Comparison of ENCODE assay signal across 12 cellular contexts in genomic region chr2:113212245-113213060, GRCh38. TPM values are rescaled to one million over a fixed set of nuclear protein-coding genes. Genes with fewer than 3 reads are reported as not detected.
DNase-seq lines count a peak whose midpoint lies in the region; ATAC-seq, FAIRE-seq and TF ChIP-seq lines count a peak whose summit lies in the region.
"Had no signal": no experiment of that assay in that cellular context is flagged by ENCODE, and none has a peak within 500 bp of the region (broad histone marks: within the 10 kb centered on the region; RNA-seq: fewer than 3 reads in every experiment).

No MANE protein-coding gene starts in this region.

- no peaks in the 10 kb centered on the region for H4K20me1 ChIP-seq in HCT116 (ENCODE audit: insufficient read depth)
- H4K20me1 ChIP-seq in keratinocyte (ENCODE audit: control insufficient read depth, extremely low read depth, insufficient read depth, low read length), result no peaks in the 10 kb centered on the region

- no peaks in the 10 kb centered on the region for H3K9me3 Mint-ChIP-seq in CD8-positive, alpha-beta T cell

- H3K27me3 ChIP-seq in HCT116 (ENCODE audit: insufficient read depth, low read length) (no peaks in the 10 kb centered on the region), keratinocyte (ENCODE audit: control insufficient read depth, extremely low read depth, insufficient read depth, low read length) (no peaks in the 10 kb centered on the region), sigmoid colon (peaks cover 0 to 9% (median 0%) of the 10 kb centered on the region in 3 donors)
- H3K27me3 ChIP-seq in CD8-positive, alpha-beta T cell (ENCODE audit: insufficient read depth, low read length), result no peaks in the 10 kb centered on the region

- no peaks in the 10 kb centered on the region for H3K79me2 ChIP-seq in HCT116 (ENCODE audit: insufficient read depth, low read length)
- H3K79me2 ChIP-seq in keratinocyte (ENCODE audit: control insufficient read depth, insufficient read depth, low read length), result no peaks in the 10 kb centered on the region

- TF ChIP-seq EP300 in sigmoid colon (IDR thresholded peaks at IDR 0.05), result no peak

- no peaks in the 10 kb centered on the region for H3K9me1 ChIP-seq in keratinocyte (ENCODE audit: control insufficient read depth, extremely low read depth, insufficient read depth, low read length)

- H3K4me1 ChIP-seq in HCT116 (ENCODE audit: control insufficient read depth in 1 of 2, insufficient read depth in 2 of 2, low read length in 2 of 2) (peaks cover 18 to 24% of the 10 kb centered on the region in 2 experiments), keratinocyte (ENCODE audit: control insufficient read depth, extremely low read depth, insufficient read depth, low read length) (peaks cover 35% of the 10 kb centered on the region), sigmoid colon (peaks cover 0 to 26% (median 22%) of the 10 kb centered on the region in 4 donors)
- peaks cover 4% of the 10 kb centered on the region for H3K4me1 ChIP-seq in CD8-positive, alpha-beta T cell (ENCODE audit: insufficient read depth, low read length)

- no peaks in the 10 kb centered on the region for H3K9me3 ChIP-seq in HCT116 (ENCODE audit: control insufficient read depth in 1 of 2, insufficient read depth in 1 of 2, low read depth in 1 of 2, low read length in 2 of 2)
- no peaks in the 10 kb centered on the region for H3K9me3 ChIP-seq in keratinocyte (ENCODE audit: control insufficient read depth, low read depth, low read length)
- H3K9me3 ChIP-seq in sigmoid colon, result no peaks in the 10 kb centered on the region
- H3K9me3 ChIP-seq in CD8-positive, alpha-beta T cell (ENCODE audit: low read length), result no peaks in the 10 kb centered on the region

- no peaks in the 10 kb centered on the region for H3K27me3 Mint-ChIP-seq in CD8-positive, alpha-beta T cell (ENCODE audit: low read depth)

- no peak for DNase-seq in HCT116 (ENCODE audit: low read depth, low spot score)
- no peak for DNase-seq in keratinocyte (ENCODE audit: low read depth, low spot score)
- DNase-seq in sigmoid colon, result peak; percentile 75
- no peak for DNase-seq in CD8-positive, alpha-beta T cell
- no peak for DNase-seq in D341Med (ENCODE audit: low spot score)
- DNase-seq: islet precursor cell, T-helper 17 cell had no signal

- dilution Hi-C loops in keratinocyte (cut with MboI; ENCODE audit: extremely low pct_ligation_motif_present, low sequenced_read_pairs), result no loop called here

- RAD21 ChIA-PET in HCT116 (lab: Charles Lee; ENCODE audit: low non-redundant PET in 1 of 2, low total read pairs in 2 of 2, uncharacterized antibody in 2 of 2, unreplicated experiment in 2 of 2), result no interaction called here

- CTCF ChIA-PET in HCT116 (lab: Charles Lee), result interaction anchor here (1.1 kb wide), 1 partner anchor 8 kb away, joined by 3 read pairs; no protein-coding TSS in a partner anchor
- CTCF ChIA-PET in CD8-positive, alpha-beta T cell (lab: Charles Lee), result interaction anchor here (0.8 to 2.4 kb wide), 8 partner anchors 9 to 158 kb away, joined by 3 to 10 read pairs (median 6); no protein-coding TSS in a partner anchor

- H3K27ac ChIP-seq in HCT116 (ENCODE audit: low read depth, low read length), result 0 out of 2 replicates have a peak overlapping the region, but pooled peaks have one; percentile 38
- peak overlapping the region; percentile 76 for H3K27ac ChIP-seq in keratinocyte (ENCODE audit: control insufficient read depth, insufficient read depth, low read length)
- peak overlapping the region; percentile 41 to 71 (median 52) for H3K27ac ChIP-seq in sigmoid colon
- no peak overlapping the region for H3K27ac ChIP-seq in CD8-positive, alpha-beta T cell (ENCODE audit: low read depth, low read length)

- H3K4me2 ChIP-seq in HCT116 (ENCODE audit: low read length), result 0 out of 2 replicates have a peak overlapping the region, but pooled peaks have one; percentile 69
- peak overlapping the region; percentile 79 for H3K4me2 ChIP-seq in keratinocyte (ENCODE audit: control insufficient read depth, extremely low read depth, insufficient read depth, low read depth, low read length)

- no peak overlapping the region for H3K9ac ChIP-seq in HCT116 (ENCODE audit: low read length)
- peak overlapping the region; percentile 64 for H3K9ac ChIP-seq in keratinocyte (ENCODE audit: control insufficient read depth, extremely low read depth, insufficient read depth, low read length)

- ATAC-seq in HCT116, result no peak
- ATAC-seq in SK-N-SH treated with all-trans-retinoic acid at 6 μM for 48 hours, result peak; percentile 36; the same call in 1 of the 3 replicates
- no peak for ATAC-seq in HG02588 (IDR thresholded peaks at IDR 0.05; ENCODE audit: unreplicated experiment)
- no peak for ATAC-seq in CD8-positive, alpha-beta T cell
- no peak for ATAC-seq in GM21360 (IDR thresholded peaks at IDR 0.05; ENCODE audit: unreplicated experiment)
- ATAC-seq: T-helper 17 cell had no signal

- no peaks in the 10 kb centered on the region for H3K36me3 Mint-ChIP-seq in CD8-positive, alpha-beta T cell

- H2AFZ ChIP-seq in HCT116 (ENCODE audit: low read depth, low read length, poor library complexity, severe bottlenecking), result no peak overlapping the region
- H2AFZ ChIP-seq in keratinocyte (ENCODE audit: control insufficient read depth, low read length), result peak overlapping the region; percentile 32

- TF ChIP-seq POLR2A in HCT116 (IDR thresholded peaks at IDR 0.05; ENCODE audit: borderline replicate concordance, extremely low read depth, insufficient read depth, insufficient read length) (no peak), sigmoid colon (IDR thresholded peaks at IDR 0.05) (no peak)

- no TSS peak for BruUV-seq in HCT116 (replicated peaks; lab: Mats Ljungman, UMichigan)

- no peaks in the 10 kb centered on the region for H3K9me2 ChIP-seq in HCT116 (ENCODE audit: insufficient read depth)

- no peaks in the 10 kb centered on the region for H3K36me3 ChIP-seq in HCT116 (ENCODE audit: control insufficient read depth in 1 of 2, insufficient read depth in 2 of 2, low read length in 2 of 2)
- peaks cover 0 to 1% of the 10 kb centered on the region in 2 experiments for H3K36me3 ChIP-seq in keratinocyte (ENCODE audit: control insufficient read depth in 2 of 2, extremely low read depth in 1 of 2, insufficient read depth in 2 of 2, low read length in 2 of 2)
- H3K36me3 ChIP-seq in sigmoid colon, result no peaks in the 10 kb centered on the region
- no peaks in the 10 kb centered on the region for H3K36me3 ChIP-seq in CD8-positive, alpha-beta T cell (ENCODE audit: insufficient read depth, low read length)

- H3K4me3 Mint-ChIP-seq in CD8-positive, alpha-beta T cell, result no peak overlapping the region
- H3K4me3 Mint-ChIP-seq: T-helper 17 cell had no signal

- POLR2A ChIA-PET in HCT116 (lab: Charles Lee), result no interaction called here
- POLR2A ChIA-PET in CD8-positive, alpha-beta T cell (lab: Charles Lee), result interaction anchor here (1.0 kb wide), 1 partner anchor 74 kb away, joined by 3 read pairs; no protein-coding TSS in a partner anchor

- no peak for TF ChIP-seq CTCF in HCT116 (IDR thresholded peaks at IDR 0.05 in 2 of 3, conservative IDR thresholded peaks at IDR 0.05 in 1 of 3; ENCODE audit: borderline replicate concordance in 1 of 3, insufficient read depth in 1 of 3, low read depth in 2 of 3, low read length in 2 of 3)
- TF ChIP-seq CTCF in keratinocyte (optimal IDR thresholded peaks at IDR 0.05 in 1 of 3, IDR thresholded peaks at IDR 0.05 in 1 of 3, conservative IDR thresholded peaks at IDR 0.05 in 1 of 3; ENCODE audit: extremely low read depth in 1 of 3, insufficient read depth in 2 of 3, low read length in 3 of 3), result no peak
- TF ChIP-seq CTCF in sigmoid colon (IDR thresholded peaks at IDR 0.05), result no peak
- no peak for TF ChIP-seq CTCF in CD8-positive, alpha-beta T cell (IDR thresholded peaks at IDR 0.05)

- FAIRE-seq in keratinocyte (lab: Jason Lieb, UNC), result no peak
- FAIRE-seq: G401.6, urothelium cell line had no signal

- no peak overlapping the region for H3K27ac Mint-ChIP-seq in CD8-positive, alpha-beta T cell
- H3K27ac Mint-ChIP-seq: T-helper 17 cell had no signal

- 50 to 61% methylated on average over 26 of the region's 26 CpGs for WGBS in sigmoid colon, 2 donors

- TF ChIP-seq RAD21 in HCT116 (IDR thresholded peaks at IDR 0.05; ENCODE audit: low read depth), result no peak

- H3K4me3 ChIP-seq in HCT116 (replicated peaks in 1 of 2; ENCODE audit: low read depth in 1 of 2, low read length in 2 of 2) (no peak overlapping the region), keratinocyte (ENCODE audit: control insufficient read depth in 2 of 3, extremely low read depth in 1 of 3, insufficient read depth in 2 of 3, low read depth in 1 of 3, low read length in 3 of 3) (peak overlapping the region in 2 of 3 experiments; percentile 11 to 22), sigmoid colon (no peak overlapping the region)
- no peak overlapping the region for H3K4me3 ChIP-seq in CD8-positive, alpha-beta T cell (ENCODE audit: low read depth, low read length)

- H3K4me1 Mint-ChIP-seq in CD8-positive, alpha-beta T cell (ENCODE audit: low read depth), result peaks cover 6% of the 10 kb centered on the region

- intact Hi-C loops in HCT116 (cut with micrococcal nuclease), result no loop called here
- intact Hi-C loops in sigmoid colon (cut with DNase I), result no loop called here
- intact Hi-C loops in CD8-positive, alpha-beta T cell (cut with DNase I, micrococcal nuclease), result no loop called here

TF ChIP-seq in HCT116, 20 proteins besides CTCF, POLR2A, EP300 and RAD21 (continues in another document):
- TF ChIP-seq SRF (IDR thresholded peaks at IDR 0.05; ENCODE audit: low read depth), result no peak
- no peak for TF ChIP-seq SP1 (IDR thresholded peaks at IDR 0.05; ENCODE audit: low read depth)
- no peak for TF ChIP-seq FOSL1 (IDR thresholded peaks at IDR 0.05; ENCODE audit: low read depth)
- no peak for TF ChIP-seq CBX3 (IDR thresholded peaks at IDR 0.05; ENCODE audit: low read depth)

TF ChIP-seq in SK-N-SH treated with all-trans-retinoic acid at 6 μM for 48 hours, 23 proteins besides CTCF, POLR2A, EP300 and RAD21 (continues in another document):
- TF ChIP-seq ESRRG (CRISPR knock-in tag; IDR thresholded peaks at IDR 0.05) (no peak), PPARA (CRISPR knock-in tag; IDR thresholded peaks at IDR 0.05; ENCODE audit: borderline replicate concordance) (no peak), BACH2 (CRISPR knock-in tag; IDR thresholded peaks at IDR 0.05; ENCODE audit: borderline replicate concordance) (no peak), ZNF70 (CRISPR knock-in tag; IDR thresholded peaks at IDR 0.05) (no peak)

RNA-seq across cellular contexts. Expression of gene PSD4, which starts 38.7 kb away (rescaled TPM):
- 12.6 TPM for total RNA-seq in HCT116 (2021; ENCODE audit: unreplicated experiment)
- polyA plus RNA-seq in HCT116 (2012), result 7.4 and 8.1 TPM in 2 replicates
- 10.4 to 17.3 TPM (median 11.1 TPM) in 3 replicates for polyA plus RNA-seq in keratinocyte
- 5.4 TPM for polyA plus RNA-seq in keratinocyte (2011; ENCODE audit: low read depth)
- polyA plus RNA-seq in keratinocyte (2011; cell fraction: cytosol; rRNA removed), result 6.9 and 11.2 TPM in 2 replicates
- 21.6 and 30.7 TPM in 2 replicates for polyA plus RNA-seq in keratinocyte (2011; cell fraction: nucleus; rRNA removed)
- polyA plus RNA-seq in keratinocyte (2012; ENCODE audit: low replicate concordance), result 10.6 and 23.6 TPM in 2 replicates
- polyA minus RNA-seq in keratinocyte, result 14.9 to 39.8 TPM (median 17.4 TPM) in 3 replicates
- polyA minus RNA-seq in keratinocyte (2011; cell fraction: cytosol; rRNA and poly(A)+ RNA removed), result 12.9 TPM
- 17.8 and 23.5 TPM in 2 replicates for polyA minus RNA-seq in keratinocyte (2011; cell fraction: nucleus; rRNA and poly(A)+ RNA removed)
- 1 to 10 TPM; 1.4 to 6.6 (median 2.0) TPM for total RNA-seq in sigmoid colon
- polyA plus RNA-seq in sigmoid colon, result 10 to 100 TPM; 15.0 to 51.6 (median 22.9) TPM
- 10 to 100 TPM; 80.6 to 86.2 TPM for total RNA-seq in CD8-positive, alpha-beta T cell

Comparison
In these comparisons a context has a peak if more than half of its experiments do, and no peak if none do; other contexts are left out.
1. H3K4me3 ChIP-seq: peak in keratinocyte (2 of 3); none in HCT116 (0 of 2), sigmoid colon (0 of 4) and CD8-positive, alpha-beta T cell (single experiment).